ENCODE assay signal across 14 cellular contexts in genomic region chr3:100158877-100159563, GRCh38. TPM values are rescaled to one million over a fixed set of nuclear protein-coding genes. Genes with fewer than 3 reads are reported as not detected.
DNase-seq lines count a peak whose midpoint lies in the region; TF ChIP-seq lines count a peak whose summit lies in the region.
"Had no signal": no experiment of that assay in that cellular context is flagged by ENCODE, and none has a peak within 500 bp of the region (broad histone marks: within the 10 kb centered on the region; RNA-seq: fewer than 3 reads in every experiment).

No MANE protein-coding gene starts in this region.

- peaks cover 47% of the 10 kb centered on the region for H3K4me1 Mint-ChIP-seq in osteocyte (ENCODE audit: unreplicated experiment)

- no peaks in the 10 kb centered on the region for H3K27me3 Mint-ChIP-seq in osteocyte (ENCODE audit: unreplicated experiment)
- H3K27me3 Mint-ChIP-seq: CD4-positive, alpha-beta T cell had no signal

- H3K4ac ChIP-seq in neuronal stem cell (ENCODE audit: low read length): no peak overlapping the region

- no peak overlapping the region for H2BK120ac ChIP-seq in neuronal stem cell (ENCODE audit: low read depth, low read length)

- H3K36me3 ChIP-seq in esophagus muscularis mucosa: no peaks in the 10 kb centered on the region
- peaks cover 0 to 3% of the 10 kb centered on the region in 2 donors for H3K36me3 ChIP-seq in neuronal stem cell (replicated peaks in 1 of 2; ENCODE audit: control insufficient read depth in 2 of 2, insufficient read depth in 2 of 2, low read length in 2 of 2)

- H3K18ac ChIP-seq in neuronal stem cell (ENCODE audit: low read length): no peak overlapping the region

- H3K9me3 Mint-ChIP-seq in osteocyte (ENCODE audit: unreplicated experiment): peaks cover 16% of the 10 kb centered on the region

- H4K8ac ChIP-seq in neuronal stem cell (ENCODE audit: low read depth, low read length): no peak overlapping the region

- no peak overlapping the region for H3K4me3 ChIP-seq in esophagus muscularis mucosa
- H3K4me3 ChIP-seq in neuronal stem cell (ENCODE audit: low read length in 2 of 2): no peak overlapping the region
- H3K4me3 ChIP-seq: HAP-1, testis had no signal

- H3K27ac Mint-ChIP-seq in osteocyte (ENCODE audit: unreplicated experiment): peak overlapping the region; percentile 71
- H3K27ac Mint-ChIP-seq: CD4-positive, alpha-beta T cell had no signal

- H3K14ac ChIP-seq in neuronal stem cell (ENCODE audit: low read length): no peak overlapping the region

- H2AFZ ChIP-seq in neuronal stem cell (ENCODE audit: low read length): no peak overlapping the region
- H2AFZ ChIP-seq: parathyroid adenoma had no signal

- peaks cover 0 to 19% (median 12%) of the 10 kb centered on the region in 4 donors for H3K9me3 ChIP-seq in esophagus muscularis mucosa
- H3K9me3 ChIP-seq in neuronal stem cell (replicated peaks in 1 of 2; ENCODE audit: control insufficient read depth in 2 of 2, insufficient read depth in 1 of 2, low read depth in 1 of 2, low read length in 2 of 2): peaks cover 3 to 10% of the 10 kb centered on the region in 2 donors
- H3K9me3 ChIP-seq: testis had no signal

- H2AK5ac ChIP-seq in neuronal stem cell (ENCODE audit: low read depth, low read length): no peak overlapping the region

- no peaks in the 10 kb centered on the region for H3K27me3 ChIP-seq in esophagus muscularis mucosa
- H3K27me3 ChIP-seq in neuronal stem cell (ENCODE audit: control insufficient read depth in 3 of 3, insufficient read depth in 3 of 3, low read depth in 1 of 3, low read length in 3 of 3): no peaks in the 10 kb centered on the region
- H3K27me3 ChIP-seq: testis had no signal

- H3K4me3 Mint-ChIP-seq in osteocyte (ENCODE audit: unreplicated experiment): no peak overlapping the region
- H3K4me3 Mint-ChIP-seq: CD4-positive, alpha-beta T cell had no signal

- no peak overlapping the region for H2BK15ac ChIP-seq in neuronal stem cell (ENCODE audit: low read length)

- TF ChIP-seq POLR2A in esophagus muscularis mucosa (IDR thresholded peaks at IDR 0.05; ENCODE audit: low read depth): no peak

- no peak overlapping the region for H2BK12ac ChIP-seq in neuronal stem cell (ENCODE audit: low read length)

- H3K4me1 ChIP-seq in esophagus muscularis mucosa (peaks cover 33 to 44% (median 39%) of the 10 kb centered on the region in 4 donors), neuronal stem cell (ENCODE audit: control insufficient read depth in 2 of 2, insufficient read depth in 1 of 2, low read depth in 1 of 2, low read length in 2 of 2) (no peaks in the 10 kb centered on the region)
- H3K4me1 ChIP-seq: HAP-1, parathyroid adenoma had no signal

- H3K27ac ChIP-seq in esophagus muscularis mucosa (replicated peaks in 1 of 4): peak overlapping the region; percentile 48 to 63 (median 56)
- H3K27ac ChIP-seq in neuronal stem cell (replicated peaks; ENCODE audit: low read length): no peak overlapping the region
- H3K27ac ChIP-seq: parathyroid adenoma had no signal

- H3K36me3 Mint-ChIP-seq in osteocyte (ENCODE audit: unreplicated experiment): peaks cover 24% of the 10 kb centered on the region

- DNase-seq in EL (peak; percentile 8), NCI-H2196 (lab: John Stamatoyannopoulos, UW; ENCODE audit: unreplicated experiment) (peak; percentile 25), esophagus muscularis mucosa (ENCODE audit: extremely low spot score) (no peak), osteocyte (ENCODE audit: extremely low spot score, unreplicated experiment) (no peak), AG08396 (ENCODE audit: low spot score) (no peak), neuronal stem cell (ENCODE audit: low spot score) (no peak), KG1 (lab: John Stamatoyannopoulos, UW) (no peak)
- no peak for DNase-seq in effector CD4-positive, alpha-beta T cell
- DNase-seq: activated CD8-positive, alpha-beta memory T cell treated with anti-CD3 and anti-CD28 coated beads for 24 hours; CD4-positive, alpha-beta T cell; NK-92 treated with Interleukin-12 subunit alpha and Interleukin-12 subunit beta, amount 100 ng/mL, for 24 hours; testis had no signal

- 72% methylated on average over 5 of the region's 5 CpGs for WGBS in esophagus muscularis mucosa
- no CpG with 5 or more reads among the region's 5 CpGs for WGBS in neuronal stem cell (ENCODE audit: extremely low coverage in 2 of 2, insufficient read length in 2 of 2, insufficient replicate concordance in 1 of 2), 2 donors

- no peak overlapping the region for H4K91ac ChIP-seq in neuronal stem cell (ENCODE audit: low read depth, low read length, poor library complexity)

- no peak overlapping the region for H2BK5ac ChIP-seq in neuronal stem cell (ENCODE audit: low read length)

- H3K4me2 ChIP-seq in neuronal stem cell (ENCODE audit: insufficient read depth, low read length, poor library complexity, severe bottlenecking): no peak overlapping the region

- no peak for TF ChIP-seq CTCF in esophagus muscularis mucosa (IDR thresholded peaks at IDR 0.05)
- TF ChIP-seq CTCF in osteocyte (IDR thresholded peaks at IDR 0.05): no peak

- TF ChIP-seq EP300 in esophagus muscularis mucosa (IDR thresholded peaks at IDR 0.05): no peak

- H3K79me1 ChIP-seq in neuronal stem cell (ENCODE audit: low read depth, low read length): no peaks in the 10 kb centered on the region

- no peak overlapping the region for H3K9ac ChIP-seq in neuronal stem cell (ENCODE audit: low read depth, low read length, poor library complexity)
- H3K9ac ChIP-seq: parathyroid adenoma had no signal

- H3K23ac ChIP-seq in neuronal stem cell (ENCODE audit: low read depth, low read length, poor library complexity): no peak overlapping the region

- intact Hi-C loops in esophagus muscularis mucosa (cut with DNase I): no loop called here

RNA-seq across cellular contexts. Expression of gene FILIP1L, which starts 44.7 kb away (rescaled TPM):
- total RNA-seq in esophagus muscularis mucosa (100 to 1,000 TPM; 120 to 134 (median 127) TPM), osteocyte (47.0 and 49.3 TPM in 2 replicates)
- 2.2 TPM for polyA plus RNA-seq in neuronal stem cell (2013, experiment 1 of 2)
- 1.7 TPM for polyA plus RNA-seq in neuronal stem cell (2013, experiment 2 of 2)

Comparison
In these comparisons a context has a peak if more than half of its experiments do, and no peak if none do; other contexts are left out.
1. DNase-seq: peak in EL (single experiment) and NCI-H2196 (single experiment); none in esophagus muscularis mucosa (single experiment), osteocyte (single experiment), AG08396 (single experiment), effector CD4-positive, alpha-beta T cell (single experiment), neuronal stem cell (single experiment) and KG1 (single experiment).